In the genomic region with DNA sequence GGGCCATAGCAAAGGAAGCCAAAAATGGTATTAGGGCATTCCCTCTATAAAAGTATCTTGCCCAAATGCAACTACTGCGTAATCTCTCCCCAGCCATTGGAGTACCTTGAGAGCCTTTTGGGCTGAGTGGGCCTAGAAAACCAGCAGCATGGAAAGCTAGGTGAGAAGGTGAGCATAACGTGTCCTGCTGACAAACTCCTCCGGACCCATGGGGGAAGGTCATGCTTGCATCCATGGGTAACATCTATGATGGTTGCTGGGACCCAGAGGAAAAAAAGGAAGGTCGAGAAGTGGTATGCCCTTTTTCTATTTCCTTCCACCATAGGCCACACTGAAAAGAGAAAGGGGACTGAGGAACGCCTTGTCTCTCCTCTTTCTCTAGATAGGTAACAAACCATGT, we compare ENCODE assay signal across 16 cellular contexts. TPM values are rescaled to one million over a fixed set of nuclear protein-coding genes. Genes with fewer than 3 reads are reported as not detected.
DNase-seq lines count a peak whose midpoint lies in the region; TF ChIP-seq lines count a peak whose summit lies in the region.
"Had no signal": no experiment of that assay in that cellular context is flagged by ENCODE, and none has a peak within 500 bp of the region (broad histone marks: within the 10 kb centered on the region; RNA-seq: fewer than 3 reads in every experiment).

No MANE protein-coding gene starts in this region.

- no peaks in the 10 kb centered on the region for H3K36me3 ChIP-seq in SJCRH30
- H3K36me3 ChIP-seq: colonic mucosa had no signal

- H3K27ac ChIP-seq in SJCRH30, result no peak overlapping the region
- H3K27ac ChIP-seq: colonic mucosa, left ventricle myocardium inferior had no signal

- in situ Hi-C loops in G401 (cut with HindIII; ENCODE audit: low sequenced_read_pairs), result no loop called here

- H3K9me3 ChIP-seq in SJCRH30 (replicated peaks), result peaks cover 4% of the 10 kb centered on the region

- no peaks in the 10 kb centered on the region for H3K4me1 ChIP-seq in SJCRH30
- H3K4me1 ChIP-seq: colonic mucosa, left ventricle myocardium inferior had no signal

- H3K4me3 ChIP-seq in AG10803 (ENCODE audit: low read length) (no peak overlapping the region), SJCRH30 (no peak overlapping the region)
- H3K4me3 ChIP-seq: colonic mucosa, left ventricle myocardium inferior, smooth muscle cell had no signal

- DNase-seq in AG10803 (ENCODE audit: low read depth) (peak; percentile 2), ELF-1 (ENCODE audit: low read depth, low spot score) (peak; percentile 2), SJCRH30 (peak; percentile 28 to 32), fibroblast of peridontal ligament (ENCODE audit: extremely low read depth) (peak; percentile 11), G401 (ENCODE audit: low spot score) (no peak), foreskin melanocyte (no peak), GOT3 (lab: John Stamatoyannopoulos, UW) (no peak), NCI-H146 treated with DMSO at 0.1 percent for 48 hours (lab: John Stamatoyannopoulos, UW; ENCODE audit: unreplicated experiment) (no peak)
- DNase-seq: activated naive CD4-positive, alpha-beta T cell treated with anti-CD3 and anti-CD28 coated beads, Interleukin-2, amount 50 U/mL, for 16 hours; colonic mucosa; left ventricle myocardium inferior had no signal

- no peak for TF ChIP-seq CTCF in AG10803 (conservative IDR thresholded peaks at IDR 0.05; ENCODE audit: low read length)

- no peaks in the 10 kb centered on the region for H3K27me3 ChIP-seq in SJCRH30
- H3K27me3 ChIP-seq: colonic mucosa had no signal

RNA-seq across cellular contexts. Expression of a gene that starts 57.4 kb away (rescaled TPM):
- not detected in 2 replicates for total RNA-seq in SJCRH30 (2014; rRNA removed; shearing (Covaris generic))
- total RNA-seq in G401 (2014; rRNA removed; shearing (Covaris generic)), result not detected in 2 replicates
- total RNA-seq: CD4-positive, CD25-positive, alpha-beta regulatory T cell; glomerular endothelial cell; HT-29; neural crest cell; smooth muscle cell had no signal

Comparison
In these comparisons a context has a peak if more than half of its experiments do, and no peak if none do; other contexts are left out.
1. DNase-seq: peak in AG10803 (single experiment), ELF-1 (single experiment), SJCRH30 (2 of 2) and fibroblast of peridontal ligament (single experiment); none in G401 (single experiment), foreskin melanocyte (single experiment), GOT3 (single experiment) and NCI-H146 treated with DMSO at 0.1 percent for 48 hours (single experiment).